Comparison of ENCODE assay signal across 7 cellular contexts in genomic region chr14:78188882-78189281, GRCh38.
"Had no signal": no experiment of that assay in that cellular context is flagged by ENCODE, and none has a peak within 500 bp of the region (broad histone marks: within the 10 kb centered on the region; RNA-seq: fewer than 3 reads in every experiment).

No MANE protein-coding gene starts in this region.

- H3K9me3 Mint-ChIP-seq: GM23338 had no signal

- H3K27ac Mint-ChIP-seq: GM23338, H9, HFFc6 had no signal

- H3K4me3 Mint-ChIP-seq: GM23338, H9, HFFc6 had no signal

- DNase-seq: GM23248, GOT3, H7, H9, HCEC 1CT, HFFc6 had no signal

- H3K4me1 Mint-ChIP-seq: GM23338, H9 had no signal
